In the genomic region with DNA sequence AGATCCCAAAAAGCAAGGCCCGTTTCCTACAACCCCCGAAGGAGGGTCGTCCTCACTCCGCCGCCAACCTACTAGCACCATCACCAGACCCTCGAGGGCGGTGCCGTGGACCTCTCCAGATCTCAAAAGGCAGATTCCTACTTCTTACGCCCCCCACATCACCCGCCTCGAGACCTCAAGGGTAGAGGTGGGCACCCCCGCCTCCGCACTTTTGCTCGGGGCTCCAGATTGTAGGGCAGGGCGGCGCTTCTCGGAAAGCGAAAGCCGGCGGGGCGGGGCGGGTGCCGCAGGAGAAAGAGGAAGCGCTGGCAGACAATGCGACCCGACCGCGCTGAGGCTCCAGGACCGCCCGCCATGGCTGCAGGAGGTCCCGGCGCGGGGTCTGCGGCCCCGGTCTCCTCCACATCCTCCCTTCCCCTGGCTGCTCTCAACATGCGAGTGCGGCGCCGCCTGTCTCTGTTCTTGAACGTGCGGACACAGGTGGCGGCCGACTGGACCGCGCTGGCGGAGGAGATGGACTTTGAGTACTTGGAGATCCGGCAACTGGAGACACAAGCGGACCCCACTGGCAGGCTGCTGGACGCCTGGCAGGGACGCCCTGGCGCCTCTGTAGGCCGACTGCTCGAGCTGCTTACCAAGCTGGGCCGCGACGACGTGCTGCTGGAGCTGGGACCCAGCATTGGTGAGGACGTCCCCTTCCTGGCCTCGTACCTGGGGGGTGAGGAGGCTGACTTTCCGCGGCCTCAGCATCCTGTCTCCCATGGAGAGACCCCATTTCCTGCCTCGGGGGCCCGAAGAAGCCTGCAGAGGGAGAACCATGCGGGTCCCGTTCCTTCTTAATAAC, we compare ENCODE assay signal across 8 cellular contexts. TPM values are rescaled to one million over a fixed set of nuclear protein-coding genes. Genes with fewer than 3 reads are reported as not detected.
DNase-seq lines count a peak whose midpoint lies in the region; TF ChIP-seq lines count a peak whose summit lies in the region.

Gene MYD88 (plus strand): TSS at position 315 of the 844 bp plus-strand sequence. CDS start 40 bp downstream, at position 355.

- peaks cover 17% of the 10 kb centered on the region for H3K36me3 ChIP-seq in GM06990 (ENCODE audit: control insufficient read depth, insufficient read depth, low read length)
- H3K36me3 ChIP-seq in H7 (replicated peaks; ENCODE audit: control insufficient read depth, insufficient read depth, low read length) = peaks cover 19% of the 10 kb centered on the region

- peak within 1 kb of the TSS; percentile 95 for H3K4me3 ChIP-seq in GM06990 (replicated peaks; ENCODE audit: low read depth, low read length)
- peak within 1 kb of the TSS; percentile 83 for H3K4me3 ChIP-seq in H7 (ENCODE audit: insufficient read depth, low read depth, low read length)

- H3K27me3 ChIP-seq in GM06990 (replicated peaks; ENCODE audit: control insufficient read depth, insufficient read depth, low read length) = no peaks in the 10 kb centered on the region
- H3K27me3 ChIP-seq in H7 (ENCODE audit: control insufficient read depth, insufficient read depth, low read length) = peaks cover 5% of the 10 kb centered on the region; the same call in 1 of the 2 replicates

- H3K27ac ChIP-seq in caudate nucleus (ENCODE audit: low read depth, low read length) = peak within 1 kb of the TSS; percentile 77

- no peak for TF ChIP-seq CTCF in GM06990 (IDR thresholded peaks at IDR 0.05; ENCODE audit: insufficient read depth, low read length, poor library complexity, severe bottlenecking)

- peak; percentile 88 for DNase-seq in GM06990 (ENCODE audit: extremely low read depth, insufficient read length)
- DNase-seq in H7 = peak; percentile 83
- DNase-seq in NCI-H146 treated with DMSO at 0.1 percent for 48 hours (lab: John Stamatoyannopoulos, UW; ENCODE audit: unreplicated experiment) = peak; percentile 40
- DNase-seq in activated CD4-positive, CD25-positive, alpha-beta regulatory T cell treated with anti-CD3 and anti-CD28 coated beads, Interleukin-2, amount 50 U/mL, for 16 hours (ENCODE audit: low read depth, low spot score) = peak; percentile 64
- DNase-seq in caudate nucleus (lab: John Stamatoyannopoulos, UW) = peak in 40 of 61 donors; percentile 19 to 65 (median 44)
- peak; percentile 86 for DNase-seq in islet precursor cell
- peak; percentile 59 to 79 (median 71) for DNase-seq in stimulated activated CD4-positive, alpha-beta T cell treated with anti-CD3 and anti-CD28 coated beads, Interleukin-12 subunit alpha, Interleukin-12 subunit beta, amount 100 ng/mL, for 48 hours (ENCODE audit: low read depth in 2 of 3, low spot score in 1 of 3)
- no peak for DNase-seq in NCI-H2107 (lab: John Stamatoyannopoulos, UW)

RNA-seq across cellular contexts. Expression of gene MYD88, which starts in this region (rescaled TPM):
- 1.8 and 3.4 TPM in 2 replicates for total RNA-seq in H7 (2014; rRNA removed; shearing (Covaris generic))
